In genomic region chr14:26525057-26525456, GRCh38 we compare ENCODE assay signal across 32 cellular contexts.
"Had no signal": no experiment of that assay in that cellular context is flagged by ENCODE, and none has a peak within 500 bp of the region (broad histone marks: within the 10 kb centered on the region; RNA-seq: fewer than 3 reads in every experiment).

No MANE protein-coding gene starts in this region.

- ATAC-seq: activated naive CD4-positive, alpha-beta T cell treated with anti-CD3 and anti-CD28 coated beads, Interleukin-2, amount 50 U/mL, for 72 hours; activated T-cell treated with anti-CD3 and anti-CD28 coated beads, Interleukin-2, amount 50 U/mL, for 72 hours; foreskin keratinocyte; heart left ventricle; left colon; naive thymus-derived CD8-positive, alpha-beta T cell; stimulated activated memory B cell treated with anti-CD40 and anti-IgM and Interleukin-4, amounts not matched to agents 10 μg/mL and 1 μg/mL and 100 μg/mL, for 72 hours; stimulated activated naive CD8-positive, alpha-beta T cell treated with anti-CD3 and anti-CD28 coated beads, Interleukin-15, amount 100 ng/mL, for 72 hours had no signal

- H3K36me3 ChIP-seq: cardiac muscle cell, colonic mucosa, heart left ventricle, neural progenitor cell, right atrium auricular region, transverse colon had no signal

- H3K27me3 ChIP-seq: cardiac muscle cell, colonic mucosa, dorsolateral prefrontal cortex, foreskin keratinocyte, heart left ventricle, neural progenitor cell, right atrium auricular region, transverse colon had no signal

- H3K9me3 ChIP-seq: colonic mucosa, heart left ventricle, right atrium auricular region, transverse colon had no signal

- H3K9ac ChIP-seq: neural progenitor cell had no signal

- H3K4me1 ChIP-seq: colonic mucosa, foreskin keratinocyte, neural progenitor cell, right atrium auricular region had no signal

- H3K27ac ChIP-seq: cardiac muscle cell, colonic mucosa, dorsolateral prefrontal cortex, foreskin keratinocyte, heart left ventricle, neural progenitor cell, right atrium auricular region had no signal

- H2AFZ ChIP-seq: neural progenitor cell had no signal

- DNase-seq: activated CD4-positive, alpha-beta T cell treated with anti-CD3 and anti-CD28 coated beads for 4 hours; activated CD4-positive, alpha-beta T cell treated with anti-CD3 and anti-CD28 coated beads, Interleukin-2, amount 50 U/mL, for 4 hours; activated CD4-positive, CD25-positive, alpha-beta regulatory T cell; activated naive CD4-positive, alpha-beta T cell; activated T-cell treated with anti-CD3 and anti-CD28 coated beads for 4 hours; activated T-cell treated with anti-CD3 and anti-CD28 coated beads, Interleukin-2, amount 50 U/mL, for 72 hours; aorta; cerebellar nuclear complex; colonic mucosa; dorsolateral prefrontal cortex; effector memory CD4-positive, alpha-beta T cell; erythroblast; foreskin keratinocyte; heart left ventricle; hypothalamus; immature natural killer cell; kidney; left colon; mammary epithelial cell; naive thymus-derived CD8-positive, alpha-beta T cell; occipital lobe; stimulated activated CD4-positive, alpha-beta T cell treated with anti-CD3 and anti-CD28 coated beads, Interleukin-1b, Interleukin-23, amount 100 ng/mL, for 48 hours; stimulated activated CD4-positive, alpha-beta T cell treated with anti-CD3 and anti-CD28 coated beads, Interleukin-4, amount 100 ng/mL, for 4 hours; stimulated activated CD8-positive, alpha-beta memory T cell treated with anti-CD3 and anti-CD28 coated beads, Interleukin-4, amount 100 ng/mL, for 48 hours; stimulated activated naive CD8-positive, alpha-beta T cell treated with anti-CD3 and anti-CD28 coated beads, Interleukin-15, amount 100 ng/mL, for 72 hours; transverse colon had no signal

- H3K4me2 ChIP-seq: neural progenitor cell, smooth muscle cell had no signal

- H3K4me3 ChIP-seq: cardiac muscle cell, colonic mucosa, dorsolateral prefrontal cortex, heart left ventricle, neural progenitor cell, right atrium auricular region, smooth muscle cell, transverse colon had no signal
